Comparison of ENCODE assay signal across 8 cellular contexts in genomic region chr18:63161032-63161727, GRCh38.
DNase-seq lines count a peak whose midpoint lies in the region; ATAC-seq and TF ChIP-seq lines count a peak whose summit lies in the region.

No MANE protein-coding gene starts in this region.

- no peak for TF ChIP-seq CTCF in heart left ventricle (IDR thresholded peaks at IDR 0.05)
- TF ChIP-seq CTCF in prostate gland (IDR thresholded peaks at IDR 0.05) = no peak

- H3K36me3 ChIP-seq in heart left ventricle (no peaks in the 10 kb centered on the region), prostate gland (no peaks in the 10 kb centered on the region)

- DNase-seq in heart left ventricle (no peak), left cardiac atrium (no peak), prostate gland (ENCODE audit: low spot score) (no peak), OCI-M2 (lab: John Stamatoyannopoulos, UW; ENCODE audit: unreplicated experiment) (no peak), left colon (no peak), NCI-H1105 treated with DMSO at 0.1 percent for 48 hours (lab: John Stamatoyannopoulos, UW) (no peak)
- DNase-seq in activated naive CD4-positive, alpha-beta T cell treated with anti-CD3 and anti-CD28 coated beads, Interleukin-2, amount 50 U/mL, for 72 hours (ENCODE audit: low spot score in 2 of 2) = peak in 1 of 2 donors; percentile 43

- 58 to 63% (median 61%) methylated on average over 6 of the region's 6 CpGs for WGBS in heart left ventricle, 4 donors
- WGBS in prostate gland = 84% methylated on average over 6 of the region's 6 CpGs

- H3K36me3 Mint-ChIP-seq in activated naive CD4-positive, alpha-beta T cell treated with anti-CD3 and anti-CD28 coated beads, Interleukin-2, amount 50 U/mL, for 72 hours = peaks cover 20 to 21% of the 10 kb centered on the region in 2 donors

- peaks cover 0 to 14% of the 10 kb centered on the region in 2 donors for H3K9me3 Mint-ChIP-seq in activated naive CD4-positive, alpha-beta T cell treated with anti-CD3 and anti-CD28 coated beads, Interleukin-2, amount 50 U/mL, for 72 hours

- peak overlapping the region; percentile 98 to 100 for H3K27ac Mint-ChIP-seq in activated naive CD4-positive, alpha-beta T cell treated with anti-CD3 and anti-CD28 coated beads, Interleukin-2, amount 50 U/mL, for 72 hours

- ATAC-seq in heart left ventricle (peak in 1 of 4 donors; percentile 52), left cardiac atrium (no peak), HG03135 (IDR thresholded peaks at IDR 0.05; ENCODE audit: unreplicated experiment) (peak; percentile 25), left colon (no peak)
- ATAC-seq in activated naive CD4-positive, alpha-beta T cell treated with anti-CD3 and anti-CD28 coated beads, Interleukin-2, amount 50 U/mL, for 72 hours = peak; percentile 65 to 69

- H3K27me3 ChIP-seq in heart left ventricle (no peaks in the 10 kb centered on the region), prostate gland (replicated peaks; ENCODE audit: insufficient read depth) (no peaks in the 10 kb centered on the region)

- peaks cover 0 to 57% (median 25%) of the 10 kb centered on the region in 12 donors for H3K4me1 ChIP-seq in heart left ventricle
- peaks cover 5% of the 10 kb centered on the region for H3K4me1 ChIP-seq in prostate gland (replicated peaks)

- H3K27ac ChIP-seq in heart left ventricle (peak overlapping the region in 11 of 12 donors; percentile 36 to 85 (median 69)), prostate gland (peak overlapping the region; percentile 8 to 40)

- no peak overlapping the region for H3K4me3 ChIP-seq in heart left ventricle
- H3K4me3 ChIP-seq in prostate gland = no peak overlapping the region

- no peak for TF ChIP-seq POLR2A in heart left ventricle (IDR thresholded peaks at IDR 0.05)
- no peak for TF ChIP-seq POLR2A in prostate gland (IDR thresholded peaks at IDR 0.05)

- intact Hi-C loops in heart left ventricle (cut with DNase I) (loop anchor here in 1 of 10 donors (10.0 kb wide), 1 partner anchor 54 kb away; no protein-coding TSS in a partner anchor), left cardiac atrium (cut with DNase I) (no loop called here), prostate gland (cut with DNase I) (no loop called here), left colon (cut with DNase I, micrococcal nuclease) (no loop called here)

- no peaks in the 10 kb centered on the region for H3K9me3 ChIP-seq in heart left ventricle
- H3K9me3 ChIP-seq in prostate gland = no peaks in the 10 kb centered on the region

Comparison
In these comparisons a context has a peak if more than half of its experiments do, and no peak if none do; other contexts are left out.
1. ATAC-seq: peak in HG03135 (single experiment) and activated naive CD4-positive, alpha-beta T cell treated with anti-CD3 and anti-CD28 coated beads, Interleukin-2, amount 50 U/mL, for 72 hours (2 of 2); none in left cardiac atrium (0 of 2) and left colon (single experiment).